Comparison of ENCODE assay signal across 9 cellular contexts in genomic region chr14:99393059-99393655, GRCh38.
DNase-seq lines count a peak whose midpoint lies in the region; ATAC-seq and TF ChIP-seq lines count a peak whose summit lies in the region.
"Had no signal": no experiment of that assay in that cellular context is flagged by ENCODE, and none has a peak within 500 bp of the region (broad histone marks: within the 10 kb centered on the region; RNA-seq: fewer than 3 reads in every experiment).

No MANE protein-coding gene starts in this region.

- H3K9ac ChIP-seq in Loucy (ENCODE audit: low read depth, low read length, poor library complexity, severe bottlenecking): no peak overlapping the region

- no peak overlapping the region for H2AFZ ChIP-seq in Loucy (ENCODE audit: low read length)

- WGBS in spleen, 5 donors: 72 to 82% (median 73%) methylated on average over 12 of the region's 12 CpGs

- no peak overlapping the region for H3K4me3 Mint-ChIP-seq in activated CD8-positive, alpha-beta memory T cell treated with anti-CD3 and anti-CD28 coated beads, Interleukin-2, amount 10 ng/mL, durations not matched to agents 7 days and 5 days

- no peaks in the 10 kb centered on the region for H3K9me3 Mint-ChIP-seq in activated CD8-positive, alpha-beta memory T cell treated with anti-CD3 and anti-CD28 coated beads, Interleukin-2, amount 10 ng/mL, durations not matched to agents 7 days and 5 days (ENCODE audit: low read depth)

- peaks cover 20% of the 10 kb centered on the region for H3K4me1 Mint-ChIP-seq in activated CD8-positive, alpha-beta memory T cell treated with anti-CD3 and anti-CD28 coated beads, Interleukin-2, amount 10 ng/mL, durations not matched to agents 7 days and 5 days

- H3K4me3 ChIP-seq in Loucy (ENCODE audit: low read length, poor library complexity, severe bottlenecking) (no peak overlapping the region), spleen (no peak overlapping the region)
- H3K4me3 ChIP-seq: SJSA1 had no signal

- no peak for TF ChIP-seq POLR2A in spleen (IDR thresholded peaks at IDR 0.05)

- DNase-seq in DMS114 treated with DMSO at 0.1 percent for 48 hours (lab: John Stamatoyannopoulos, UW; ENCODE audit: unreplicated experiment) (peak; percentile 15), foreskin keratinocyte (peak in 1 of 2 donors; percentile 28), spleen (no peak), posterior vena cava (ENCODE audit: low spot score) (no peak)
- peak; percentile 51 for DNase-seq in activated CD8-positive, alpha-beta memory T cell treated with anti-CD3 and anti-CD28 coated beads, Interleukin-2, amount 10 ng/mL, durations not matched to agents 7 days and 5 days

- H3K9me3 ChIP-seq in Loucy (ENCODE audit: insufficient read depth, low read depth, low read length) (no peaks in the 10 kb centered on the region), spleen (no peaks in the 10 kb centered on the region)
- H3K9me3 ChIP-seq: SJSA1 had no signal

- H3K36me3 Mint-ChIP-seq in activated CD8-positive, alpha-beta memory T cell treated with anti-CD3 and anti-CD28 coated beads, Interleukin-2, amount 10 ng/mL, durations not matched to agents 7 days and 5 days: peaks cover 7% of the 10 kb centered on the region

- ATAC-seq in GM21381 (IDR thresholded peaks at IDR 0.05; ENCODE audit: unreplicated experiment): peak; percentile 48
- peak; percentile 30 for ATAC-seq in activated CD8-positive, alpha-beta memory T cell treated with anti-CD3 and anti-CD28 coated beads, Interleukin-2, amount 10 ng/mL, durations not matched to agents 7 days and 5 days
- ATAC-seq in foreskin keratinocyte: peak; percentile 81
- ATAC-seq in GM21576 (IDR thresholded peaks at IDR 0.05; ENCODE audit: unreplicated experiment): no peak

- H3K36me3 ChIP-seq in Loucy (ENCODE audit: insufficient read depth, low read length): peaks cover 19% of the 10 kb centered on the region; the same call in 1 of the 2 replicates
- H3K36me3 ChIP-seq in spleen: peaks cover 0 to 46% (median 14%) of the 10 kb centered on the region in 6 donors

- peak; percentile 81 for TF ChIP-seq CTCF in Loucy (conservative IDR thresholded peaks at IDR 0.05; ENCODE audit: low read length)
- peak; percentile 80 for TF ChIP-seq CTCF in foreskin keratinocyte (conservative IDR thresholded peaks at IDR 0.05)
- peak in 9 of 11 experiments; percentile 32 to 77 (median 62) for TF ChIP-seq CTCF in spleen (IDR thresholded peaks at IDR 0.05 in 8 of 11, conservative IDR thresholded peaks at IDR 0.05 in 3 of 11)

- no peak overlapping the region for H3K27ac ChIP-seq in foreskin keratinocyte
- H3K27ac ChIP-seq in spleen: no peak overlapping the region
- H3K27ac ChIP-seq: SJSA1 had no signal

- no peaks in the 10 kb centered on the region for H3K27me3 Mint-ChIP-seq in activated CD8-positive, alpha-beta memory T cell treated with anti-CD3 and anti-CD28 coated beads, Interleukin-2, amount 10 ng/mL, durations not matched to agents 7 days and 5 days

- H3K27me3 ChIP-seq in Loucy (ENCODE audit: insufficient read depth, low read length, poor library complexity, severe bottlenecking) (no peaks in the 10 kb centered on the region), foreskin keratinocyte (no peaks in the 10 kb centered on the region), spleen (replicated peaks in 1 of 7) (no peaks in the 10 kb centered on the region)
- H3K27me3 ChIP-seq: SJSA1 had no signal

- CTCF ChIA-PET in activated CD8-positive, alpha-beta memory T cell treated with anti-CD3 and anti-CD28 coated beads, Interleukin-2, amount 10 ng/mL, durations not matched to agents 7 days and 5 days (lab: Charles Lee): interaction anchor here (0.7 to 10.9 kb wide), 18 partner anchors 9 to 235 kb away, joined by 3 to 158 read pairs (median 4); no protein-coding TSS in a partner anchor

- no peaks in the 10 kb centered on the region for H4K20me1 ChIP-seq in Loucy (ENCODE audit: insufficient read depth, low read length, poor library complexity, severe bottlenecking)

- H3F3A ChIP-seq in Loucy (ENCODE audit: low read depth): no peaks in the 10 kb centered on the region; the same call in 1 of the 2 replicates

- H3K79me2 ChIP-seq in Loucy (ENCODE audit: insufficient read depth, low read length): no peaks in the 10 kb centered on the region

- intact Hi-C loops in spleen (cut with DNase I; ENCODE audit: low total_unique reads): no loop called here
- intact Hi-C loops in posterior vena cava (cut with DNase I): no loop called here

- no peak overlapping the region for H3K4me2 ChIP-seq in Loucy (ENCODE audit: low read depth, low read length, poor library complexity, severe bottlenecking)

- H3K4me1 ChIP-seq in Loucy (ENCODE audit: insufficient read depth, low read length, poor library complexity, severe bottlenecking) (no peaks in the 10 kb centered on the region), foreskin keratinocyte (no peaks in the 10 kb centered on the region), spleen (peaks cover 0 to 14% (median 7%) of the 10 kb centered on the region in 6 donors)

- H3K9me2 ChIP-seq in Loucy (replicated peaks; ENCODE audit: low read depth, low read length): no peaks in the 10 kb centered on the region

- H3K27ac Mint-ChIP-seq in activated CD8-positive, alpha-beta memory T cell treated with anti-CD3 and anti-CD28 coated beads, Interleukin-2, amount 10 ng/mL, durations not matched to agents 7 days and 5 days: no peak overlapping the region

Comparison
In these comparisons a context has a peak if more than half of its experiments do, and no peak if none do; other contexts are left out.
1. DNase-seq: peak in DMS114 treated with DMSO at 0.1 percent for 48 hours (single experiment) and activated CD8-positive, alpha-beta memory T cell treated with anti-CD3 and anti-CD28 coated beads, Interleukin-2, amount 10 ng/mL, durations not matched to agents 7 days and 5 days (single experiment); none in spleen (single experiment) and posterior vena cava (single experiment).
2. Peak in every context shown above with its lines, with median percentiles within 50 percentile points of each other: CTCF ChIP-seq.